10 cellular contexts compared by ENCODE assay signal in genomic region chr2:72147971-72148369, GRCh38. TPM values are rescaled to one million over a fixed set of nuclear protein-coding genes. Genes with fewer than 3 reads are reported as not detected.
DNase-seq lines count a peak whose midpoint lies in the region; ATAC-seq and TF ChIP-seq lines count a peak whose summit lies in the region.
"Had no signal": no experiment of that assay in that cellular context is flagged by ENCODE, and none has a peak within 500 bp of the region (broad histone marks: within the 10 kb centered on the region; RNA-seq: fewer than 3 reads in every experiment).

No MANE protein-coding gene starts in this region.

- peaks cover 67% of the 10 kb centered on the region for H3K27me3 Mint-ChIP-seq in T-helper 2 cell treated with Interferon-gamma antibody and Interleukin-4, amounts not matched to agents 5 μg/mL and 100 μg/mL, for 36 hours (ENCODE audit: low read depth)
- H3K27me3 Mint-ChIP-seq in activated T-helper 17 cell treated with anti-CD3 and anti-CD28 coated beads, Interleukin-2, amount 50 U/mL, for 72 hours, result peaks cover 63% of the 10 kb centered on the region

- peaks cover 61 to 94% of the 10 kb centered on the region in 2 donors for H3K27me3 ChIP-seq in left lung
- peaks cover 36 to 96% (median 75%) of the 10 kb centered on the region in 3 donors for H3K27me3 ChIP-seq in stomach

- no peaks in the 10 kb centered on the region for H3K36me3 ChIP-seq in left lung
- H3K36me3 ChIP-seq in stomach, result no peaks in the 10 kb centered on the region
- no peaks in the 10 kb centered on the region for H3K36me3 ChIP-seq in OCI-LY7 (ENCODE audit: insufficient read depth, low read length)

- peaks cover 17% of the 10 kb centered on the region for H3K4me1 Mint-ChIP-seq in T-helper 2 cell treated with Interferon-gamma antibody and Interleukin-4, amounts not matched to agents 5 μg/mL and 100 μg/mL, for 36 hours (ENCODE audit: low read depth)
- peaks cover 31% of the 10 kb centered on the region for H3K4me1 Mint-ChIP-seq in activated T-helper 17 cell treated with anti-CD3 and anti-CD28 coated beads, Interleukin-2, amount 50 U/mL, for 72 hours

- ATAC-seq in activated T-helper 17 cell treated with anti-CD3 and anti-CD28 coated beads, Interleukin-2, amount 50 U/mL, for 72 hours (replicated peaks), result no peak
- ATAC-seq in left lung (no peak), left colon (no peak)

- H3K4me2 ChIP-seq in OCI-LY7 (ENCODE audit: low read length), result no peak overlapping the region

- no peaks in the 10 kb centered on the region for H4K20me1 ChIP-seq in OCI-LY7 (ENCODE audit: insufficient read depth, low read length)

- intact Hi-C loops in left lung (cut with DNase I), result loop anchor here in 1 of 2 donors (5.0 kb wide), 1 partner anchor 601 kb away; no protein-coding TSS in a partner anchor
- intact Hi-C loops in stomach (cut with DNase I; ENCODE audit: low total_unique reads), result no loop called here
- intact Hi-C loops in OCI-LY7 (cut with micrococcal nuclease; ENCODE audit: unreplicated experiment), result no loop called here
- intact Hi-C loops in left colon (cut with DNase I, micrococcal nuclease), result loop anchor here in 1 of 2 donors (10.0 kb wide), 1 partner anchor 593 kb away; no protein-coding TSS in a partner anchor

- no peaks in the 10 kb centered on the region for H3K9me2 ChIP-seq in OCI-LY7 (ENCODE audit: insufficient read depth, low read length)

- H3K9me3 ChIP-seq in left lung (no peaks in the 10 kb centered on the region), stomach (peaks cover 0 to 14% (median 2%) of the 10 kb centered on the region in 4 donors), OCI-LY7 (ENCODE audit: low read length) (no peaks in the 10 kb centered on the region)

- CTCF ChIA-PET in OCI-LY7 (lab: Charles Lee; ENCODE audit: unreplicated experiment), result no interaction called here

- no peak for DNase-seq in T-helper 2 cell treated with Interferon-gamma antibody and Interleukin-4, amounts not matched to agents 5 μg/mL and 100 μg/mL, for 36 hours (ENCODE audit: low spot score)
- DNase-seq in T-helper 2 cell (no peak), left lung (no peak), stomach (no peak), OCI-LY7 (ENCODE audit: low spot score) (no peak), COR-L47 (lab: John Stamatoyannopoulos, UW) (no peak), left colon (no peak)
- DNase-seq: amniotic stem cell had no signal

- peak overlapping the region; percentile 36 for H3K4me3 Mint-ChIP-seq in T-helper 2 cell treated with Interferon-gamma antibody and Interleukin-4, amounts not matched to agents 5 μg/mL and 100 μg/mL, for 36 hours
- peak overlapping the region; percentile 76 for H3K4me3 Mint-ChIP-seq in activated T-helper 17 cell treated with anti-CD3 and anti-CD28 coated beads, Interleukin-2, amount 50 U/mL, for 72 hours

- no peaks in the 10 kb centered on the region for H3K9me3 Mint-ChIP-seq in T-helper 2 cell treated with Interferon-gamma antibody and Interleukin-4, amounts not matched to agents 5 μg/mL and 100 μg/mL, for 36 hours
- H3K9me3 Mint-ChIP-seq in activated T-helper 17 cell treated with anti-CD3 and anti-CD28 coated beads, Interleukin-2, amount 50 U/mL, for 72 hours, result no peaks in the 10 kb centered on the region

- H2AFZ ChIP-seq in OCI-LY7 (ENCODE audit: low read length), result no peak overlapping the region

- POLR2A ChIA-PET in OCI-LY7 (lab: Charles Lee), result no interaction called here

- H3K36me3 Mint-ChIP-seq in T-helper 2 cell treated with Interferon-gamma antibody and Interleukin-4, amounts not matched to agents 5 μg/mL and 100 μg/mL, for 36 hours (ENCODE audit: low read depth), result peaks cover 7% of the 10 kb centered on the region
- H3K36me3 Mint-ChIP-seq in activated T-helper 17 cell treated with anti-CD3 and anti-CD28 coated beads, Interleukin-2, amount 50 U/mL, for 72 hours (ENCODE audit: low read depth), result peaks cover 18% of the 10 kb centered on the region

- TF ChIP-seq POLR2A in stomach (IDR thresholded peaks at IDR 0.05), result no peak

- no peaks in the 10 kb centered on the region for H3K79me2 ChIP-seq in OCI-LY7 (ENCODE audit: insufficient read depth, low read depth, low read length)

- TF ChIP-seq EP300 in stomach (IDR thresholded peaks at IDR 0.05), result no peak

- WGBS in stomach, 5 donors, result 2 to 5% (median 5%) methylated on average over 12 of the region's 12 CpGs

- BruUV-seq in OCI-LY7 (replicated peaks; lab: Mats Ljungman, UMichigan), result no TSS peak

- H3K4me1 ChIP-seq in left lung, result peaks cover 39 to 69% of the 10 kb centered on the region in 2 donors
- peaks cover 63 to 76% (median 74%) of the 10 kb centered on the region in 4 donors for H3K4me1 ChIP-seq in stomach
- H3K4me1 ChIP-seq in OCI-LY7 (ENCODE audit: insufficient read depth, low read length, poor library complexity, severe bottlenecking), result no peaks in the 10 kb centered on the region

- peak overlapping the region; percentile 60 for H3K27ac Mint-ChIP-seq in T-helper 2 cell treated with Interferon-gamma antibody and Interleukin-4, amounts not matched to agents 5 μg/mL and 100 μg/mL, for 36 hours
- H3K27ac Mint-ChIP-seq in activated T-helper 17 cell treated with anti-CD3 and anti-CD28 coated beads, Interleukin-2, amount 50 U/mL, for 72 hours, result no peak overlapping the region

- TF ChIP-seq CTCF in left lung (IDR thresholded peaks at IDR 0.05), result no peak
- no peak for TF ChIP-seq CTCF in stomach (IDR thresholded peaks at IDR 0.05)
- no peak for TF ChIP-seq CTCF in OCI-LY7 (conservative IDR thresholded peaks at IDR 0.05; ENCODE audit: low read length)

- H3K4me3 ChIP-seq in left lung (peak overlapping the region; percentile 19 to 39), stomach (peak overlapping the region; percentile 30 to 60 (median 54)), OCI-LY7 (ENCODE audit: low read depth, low read length, poor library complexity, severe bottlenecking) (no peak overlapping the region)

- H3K27ac ChIP-seq in left lung, result no peak overlapping the region
- H3K27ac ChIP-seq in stomach, result no peak overlapping the region
- H3K27ac ChIP-seq in OCI-LY7 (ENCODE audit: low read depth, low read length, poor library complexity, severe bottlenecking), result no peak overlapping the region
- H3K27ac ChIP-seq: HL-60 had no signal

RNA-seq across cellular contexts. Expression of gene CYP26B1, which starts 0.3 kb away (rescaled TPM):
- under 1 TPM in 1 of 2 donors, not detected in 1; 0.05 TPM for total RNA-seq in activated T-helper 17 cell treated with anti-CD3 and anti-CD28 coated beads, Interleukin-2, amount 50 U/mL, for 72 hours
- total RNA-seq in left lung, result 1 to 10 TPM; 3.1 to 4.7 TPM
- 1 to 10 TPM in 2 of 5 donors, under 1 TPM in 1, not detected in 2; 0.45 to 2.4 (median 1.4) TPM for total RNA-seq in stomach
- polyA plus RNA-seq in stomach, result 1 to 10 TPM in 1 of 3 donors, under 1 TPM in 1, not detected in 1; 0.95 to 1.1 TPM
- total RNA-seq in OCI-LY7 (2014; rRNA removed; shearing (Covaris generic)), result not detected in 2 replicates
- total RNA-seq in OCI-LY7 (2022), result not detected in 2 replicates
- 1 to 10 TPM; 1.6 to 2.1 TPM for total RNA-seq in left colon
